ENCODE assay signal across 8 cellular contexts in the genomic region with DNA sequence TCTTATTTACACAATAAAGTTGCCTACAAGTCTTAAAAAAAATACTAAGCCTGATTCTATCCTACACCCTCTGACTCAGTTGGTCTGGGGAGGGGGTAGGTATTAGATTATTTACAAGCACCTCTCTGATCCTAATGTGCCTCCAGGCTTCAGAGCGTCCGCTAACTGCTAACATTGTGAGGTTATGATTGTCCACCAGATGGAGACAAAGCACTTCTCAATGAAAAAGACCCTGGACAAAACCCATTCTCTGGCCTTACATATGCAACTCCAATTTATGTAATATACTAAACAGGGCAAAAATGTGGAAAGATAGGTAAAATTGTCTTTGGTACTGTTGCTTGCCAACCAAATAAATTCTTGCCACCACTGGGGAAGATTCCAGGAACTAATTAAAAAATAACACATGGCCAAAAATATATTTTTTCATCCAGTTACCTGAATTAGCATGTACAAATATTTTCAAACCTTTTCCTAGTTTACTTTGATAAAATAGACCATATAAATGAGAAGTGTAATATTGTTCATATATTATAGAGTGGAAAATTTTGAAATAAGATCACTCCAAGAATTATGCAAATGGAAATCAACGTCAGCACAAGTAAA.
DNase-seq lines count a peak whose midpoint lies in the region; ATAC-seq and TF ChIP-seq lines count a peak whose summit lies in the region.

No MANE protein-coding gene starts in this region.

- no peaks in the 10 kb centered on the region for H3K36me3 ChIP-seq in tibial artery

- in situ Hi-C loops in SK-MEL-5 (cut with HindIII; ENCODE audit: low pct_unique_long_range_greater_than_20kb, low sequenced_read_pairs), result no loop called here

- no peak overlapping the region for H3K27ac Mint-ChIP-seq in activated CD4-positive, alpha-beta T cell treated with anti-CD3 and anti-CD28 coated beads for 36 hours
- H3K27ac Mint-ChIP-seq in chondrocyte (ENCODE audit: unreplicated experiment), result no peak overlapping the region

- no peaks in the 10 kb centered on the region for H3K36me3 Mint-ChIP-seq in activated CD4-positive, alpha-beta T cell treated with anti-CD3 and anti-CD28 coated beads for 36 hours (ENCODE audit: low read depth)
- H3K36me3 Mint-ChIP-seq in chondrocyte (ENCODE audit: low read depth), result no peaks in the 10 kb centered on the region

- H3K4me1 Mint-ChIP-seq in activated CD4-positive, alpha-beta T cell treated with anti-CD3 and anti-CD28 coated beads for 36 hours, result peaks cover 8% of the 10 kb centered on the region
- no peaks in the 10 kb centered on the region for H3K4me1 Mint-ChIP-seq in chondrocyte (ENCODE audit: low read depth)

- CTCF ChIA-PET in activated CD4-positive, alpha-beta T cell treated with anti-CD3 and anti-CD28 coated beads for 36 hours (lab: Charles Lee), result interaction anchor here (0.6 kb wide), 1 partner anchor 980 kb away, joined by 3 read pairs; no protein-coding TSS in a partner anchor

- intact Hi-C loops in activated CD4-positive, alpha-beta T cell treated with anti-CD3 and anti-CD28 coated beads for 36 hours (cut with DNase I, micrococcal nuclease), result loop anchor here (1.0 to 10.0 kb wide), 10 partner anchors 161 to 1069 kb away; no protein-coding TSS in a partner anchor
- intact Hi-C loops in left colon (cut with DNase I, micrococcal nuclease) (loop anchor here in 1 of 2 donors (10.0 kb wide), 1 partner anchor 1061 kb away; the partner anchor contains the start of gene HTR7), tibial artery (cut with DNase I; ENCODE audit: low total_unique reads) (loop anchor here (10.0 kb wide), 1 partner anchor 991 kb away; no protein-coding TSS in a partner anchor)

- peaks cover 22% of the 10 kb centered on the region for H3K27me3 Mint-ChIP-seq in activated CD4-positive, alpha-beta T cell treated with anti-CD3 and anti-CD28 coated beads for 36 hours
- no peaks in the 10 kb centered on the region for H3K27me3 Mint-ChIP-seq in chondrocyte (ENCODE audit: low read depth)

- POLR2A ChIA-PET in activated CD4-positive, alpha-beta T cell treated with anti-CD3 and anti-CD28 coated beads for 36 hours (lab: Charles Lee), result no interaction called here

- H3K4me3 ChIP-seq in tibial artery, result no peak overlapping the region

- no peak overlapping the region for H3K27ac ChIP-seq in tibial artery

- no peaks in the 10 kb centered on the region for H3K9me3 ChIP-seq in tibial artery

- H3K4me3 Mint-ChIP-seq in activated CD4-positive, alpha-beta T cell treated with anti-CD3 and anti-CD28 coated beads for 36 hours, result no peak overlapping the region
- no peak overlapping the region for H3K4me3 Mint-ChIP-seq in chondrocyte (ENCODE audit: unreplicated experiment)

- H3K4me1 ChIP-seq in tibial artery, result no peaks in the 10 kb centered on the region

- TF ChIP-seq CTCF in chondrocyte (IDR thresholded peaks at IDR 0.05) (peak; percentile 93), tibial artery (IDR thresholded peaks at IDR 0.05) (peak; percentile 73 to 77)

- peak; percentile 46 for DNase-seq in activated CD4-positive, alpha-beta T cell treated with anti-CD3 and anti-CD28 coated beads for 36 hours
- no peak for DNase-seq in activated CD4-positive, alpha-beta T cell treated with anti-CD3 and anti-CD28 coated beads for 1 hour
- DNase-seq in MV-4-11 (lab: John Stamatoyannopoulos, UW) (peak; percentile 70), SK-MEL-5 (ENCODE audit: low read depth, low spot score) (peak; percentile 77), chondrocyte (ENCODE audit: low spot score) (no peak), left colon (no peak), tibial artery (no peak)

- ATAC-seq in activated CD4-positive, alpha-beta T cell treated with anti-CD3 and anti-CD28 coated beads for 36 hours, result peak; percentile 65
- ATAC-seq in GM21786 (IDR thresholded peaks at IDR 0.05; ENCODE audit: unreplicated experiment), result peak; percentile 67
- peak; percentile 75 for ATAC-seq in left colon

- H3K9me3 Mint-ChIP-seq in activated CD4-positive, alpha-beta T cell treated with anti-CD3 and anti-CD28 coated beads for 36 hours (ENCODE audit: low read depth), result no peaks in the 10 kb centered on the region
- H3K9me3 Mint-ChIP-seq in chondrocyte (ENCODE audit: low read depth), result no peaks in the 10 kb centered on the region

- no peaks in the 10 kb centered on the region for H3K27me3 ChIP-seq in tibial artery

Comparison
In these comparisons a context has a peak if more than half of its experiments do, and no peak if none do; other contexts are left out.
1. DNase-seq: peak in activated CD4-positive, alpha-beta T cell treated with anti-CD3 and anti-CD28 coated beads for 36 hours (single experiment), MV-4-11 (single experiment) and SK-MEL-5 (single experiment); none in activated CD4-positive, alpha-beta T cell treated with anti-CD3 and anti-CD28 coated beads for 1 hour (single experiment), chondrocyte (single experiment), left colon (0 of 2) and tibial artery (0 of 2).
2. Peak in every context shown above with its lines, with median percentiles within 50 percentile points of each other: ATAC-seq.